17 cellular contexts compared by ENCODE assay signal in the genomic region with DNA sequence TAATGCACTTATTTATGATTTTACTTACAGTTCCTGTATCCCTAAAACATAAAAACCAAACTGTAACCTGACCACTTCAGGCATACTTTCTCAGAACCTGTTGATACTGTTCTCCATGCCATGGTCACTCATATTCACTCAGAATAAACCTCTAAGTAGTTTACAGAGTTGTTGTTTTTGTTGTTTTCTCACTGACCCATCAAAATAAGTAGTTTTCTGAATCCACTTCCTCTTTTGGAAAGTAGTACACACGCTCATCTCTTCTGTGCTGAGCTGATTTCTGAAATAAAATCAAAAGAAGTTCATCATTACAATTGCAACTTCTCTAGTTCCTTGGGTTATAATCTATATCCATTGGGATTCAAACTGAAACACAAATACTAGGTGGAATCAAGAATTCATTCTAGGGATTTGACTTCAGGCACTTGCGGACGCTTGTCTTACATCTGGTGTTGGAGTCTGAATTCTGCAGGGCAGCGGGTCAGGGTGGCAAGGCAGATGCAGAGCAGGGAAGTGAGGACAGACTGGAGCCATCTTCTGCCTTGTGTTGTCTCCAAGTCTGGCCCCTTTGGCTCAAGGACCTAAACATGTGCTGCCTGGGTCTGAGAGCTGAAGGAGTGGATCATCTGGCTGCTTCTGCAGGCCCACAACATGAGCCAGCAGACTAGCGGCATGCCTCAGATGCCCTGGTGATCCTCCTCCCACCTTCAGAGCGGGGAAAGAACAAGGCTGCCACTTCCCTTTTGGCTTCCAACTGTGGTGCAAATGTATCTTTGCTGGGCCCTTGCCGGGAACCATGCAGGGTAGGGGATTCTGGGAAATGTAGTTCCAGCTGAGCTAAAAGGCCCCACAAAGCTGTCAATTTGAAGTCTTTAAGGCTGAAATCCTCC.
DNase-seq lines count a peak whose midpoint lies in the region; ATAC-seq, FAIRE-seq and TF ChIP-seq lines count a peak whose summit lies in the region.
"Had no signal": no experiment of that assay in that cellular context is flagged by ENCODE, and none has a peak within 500 bp of the region (broad histone marks: within the 10 kb centered on the region; RNA-seq: fewer than 3 reads in every experiment).

No MANE protein-coding gene starts in this region.

- H3K36me3 ChIP-seq in mesenchymal stem cell (ENCODE audit: control insufficient read depth in 1 of 2, insufficient read depth in 2 of 2, low read depth in 1 of 2, low read length in 2 of 2) (no peaks in the 10 kb centered on the region), brain microvascular endothelial cell (replicated peaks) (no peaks in the 10 kb centered on the region)
- H3K36me3 ChIP-seq: BLaER1, tibial nerve had no signal

- no peak overlapping the region for H2AK5ac ChIP-seq in mesenchymal stem cell (ENCODE audit: low read length, severe bottlenecking)

- no peak overlapping the region for H3K4me2 ChIP-seq in mesenchymal stem cell (ENCODE audit: low read length, poor library complexity, severe bottlenecking)
- H3K4me2 ChIP-seq: BLaER1 had no signal

- peaks cover 9% of the 10 kb centered on the region for H3K36me3 Mint-ChIP-seq in activated T-helper 2 cell treated with anti-CD3 and anti-CD28 coated beads, Interferon-gamma antibody, Interleukin-2, Interleukin-4, amounts not matched to agents 10 μg/mL and 5 μg/mL and 100 μg/mL, durations not matched to agents 14 hours and 24 hours and 36 hours (ENCODE audit: low read depth)
- H3K36me3 Mint-ChIP-seq: activated naive CD8-positive, alpha-beta T cell treated with anti-CD3 and anti-CD28 coated beads for 36 hours had no signal

- H2BK5ac ChIP-seq in mesenchymal stem cell (ENCODE audit: low read depth, low read length, poor library complexity, severe bottlenecking), result no peak overlapping the region

- H2BK120ac ChIP-seq in mesenchymal stem cell (ENCODE audit: low read depth, low read length), result no peak overlapping the region

- H3K79me1 ChIP-seq in mesenchymal stem cell (replicated peaks; ENCODE audit: low read length, poor library complexity, severe bottlenecking), result no peaks in the 10 kb centered on the region

- H3K14ac ChIP-seq in mesenchymal stem cell (ENCODE audit: low read length in 2 of 2), result peak overlapping the region in 1 of 2 experiments; percentile 0

- 76% methylated on average over 5 of the region's 7 CpGs for WGBS in mesenchymal stem cell

- H3K27ac ChIP-seq in mesenchymal stem cell (ENCODE audit: low read length, poor library complexity, severe bottlenecking) (no peak overlapping the region), brain microvascular endothelial cell (no peak overlapping the region)
- H3K27ac ChIP-seq: BLaER1, tibial nerve had no signal

- peak overlapping the region in 1 of 2 experiments; percentile 35 for H3K4ac ChIP-seq in mesenchymal stem cell (ENCODE audit: low read depth in 1 of 2, low read length in 2 of 2)

- peak; percentile 31 for FAIRE-seq in GM18507 (lab: Jason Lieb, UNC)
- FAIRE-seq: RCC 7860 had no signal

- H3K9ac ChIP-seq in mesenchymal stem cell (ENCODE audit: low read length), result no peak overlapping the region
- H3K9ac ChIP-seq: BLaER1 had no signal

- peak overlapping the region in 1 of 2 experiments; percentile 84 for H2BK12ac ChIP-seq in mesenchymal stem cell (ENCODE audit: low read length in 2 of 2)

- H3K4me1 ChIP-seq in mesenchymal stem cell (ENCODE audit: control insufficient read depth, insufficient read depth, low read depth, low read length), result peaks cover 3% of the 10 kb centered on the region

- ATAC-seq in HG03045 (IDR thresholded peaks at IDR 0.05; ENCODE audit: unreplicated experiment), result no peak

- H3K4me3 ChIP-seq in mesenchymal stem cell (ENCODE audit: insufficient read depth in 1 of 2, low read depth in 1 of 2, low read length in 2 of 2) (no peak overlapping the region), brain microvascular endothelial cell (ENCODE audit: low read depth, low read length) (no peak overlapping the region)
- H3K4me3 ChIP-seq: BLaER1, tibial nerve had no signal

- no peak overlapping the region for H3K23ac ChIP-seq in mesenchymal stem cell (ENCODE audit: low read length in 2 of 2)

- in situ Hi-C loops in brain microvascular endothelial cell (cut with HindIII; ENCODE audit: low pct_ligation_motif_present, low sequenced_read_pairs), result no loop called here

- no peak overlapping the region for H2BK15ac ChIP-seq in mesenchymal stem cell (ENCODE audit: low read depth, poor library complexity, severe bottlenecking)

- DNase-seq in GM18507 (ENCODE audit: extremely low spot score, insufficient read length, low read depth) (no peak), NAMALWA (ENCODE audit: low spot score) (peak; percentile 15), mesenchymal stem cell (no peak), brain microvascular endothelial cell (no peak), head of caudate nucleus (no peak), DMS79 treated with DMSO at 0.1 percent for 48 hours (lab: John Stamatoyannopoulos, UW) (no peak)
- DNase-seq in activated T-helper 2 cell treated with anti-CD3 and anti-CD28 coated beads, Interferon-gamma antibody, Interleukin-2, Interleukin-4, amounts not matched to agents 10 μg/mL and 5 μg/mL and 100 μg/mL, durations not matched to agents 14 hours and 24 hours and 36 hours (ENCODE audit: low spot score), result no peak
- DNase-seq: activated CD4-positive, CD25-positive, alpha-beta regulatory T cell treated with anti-CD3 and anti-CD28 coated beads, Interleukin-2, amount 50 U/mL, for 72 hours; activated naive CD8-positive, alpha-beta T cell treated with anti-CD3 and anti-CD28 coated beads for 36 hours; EL; NCI-H1105 treated with DMSO at 0.1 percent for 48 hours; NCI-H345; retina had no signal

- H3K9me3 ChIP-seq in mesenchymal stem cell (ENCODE audit: control insufficient read depth, low read length), result no peaks in the 10 kb centered on the region
- H3K9me3 ChIP-seq: tibial nerve had no signal

- H3K18ac ChIP-seq in mesenchymal stem cell (ENCODE audit: low read depth in 1 of 2, low read length in 2 of 2), result peak overlapping the region in 1 of 2 experiments; percentile 44

- H3K9me3 Mint-ChIP-seq in activated T-helper 2 cell treated with anti-CD3 and anti-CD28 coated beads, Interferon-gamma antibody, Interleukin-2, Interleukin-4, amounts not matched to agents 10 μg/mL and 5 μg/mL and 100 μg/mL, durations not matched to agents 14 hours and 24 hours and 36 hours, result peaks cover 6% of the 10 kb centered on the region
- H3K9me3 Mint-ChIP-seq: activated naive CD8-positive, alpha-beta T cell treated with anti-CD3 and anti-CD28 coated beads for 36 hours had no signal

- no peaks in the 10 kb centered on the region for H3K27me3 Mint-ChIP-seq in activated T-helper 2 cell treated with anti-CD3 and anti-CD28 coated beads, Interferon-gamma antibody, Interleukin-2, Interleukin-4, amounts not matched to agents 10 μg/mL and 5 μg/mL and 100 μg/mL, durations not matched to agents 14 hours and 24 hours and 36 hours (ENCODE audit: low read depth)
- H3K27me3 Mint-ChIP-seq: activated naive CD8-positive, alpha-beta T cell treated with anti-CD3 and anti-CD28 coated beads for 36 hours had no signal

- H3K4me1 Mint-ChIP-seq in activated T-helper 2 cell treated with anti-CD3 and anti-CD28 coated beads, Interferon-gamma antibody, Interleukin-2, Interleukin-4, amounts not matched to agents 10 μg/mL and 5 μg/mL and 100 μg/mL, durations not matched to agents 14 hours and 24 hours and 36 hours (ENCODE audit: low read depth), result peaks cover 45% of the 10 kb centered on the region

- H3K4me3 Mint-ChIP-seq in activated T-helper 2 cell treated with anti-CD3 and anti-CD28 coated beads, Interferon-gamma antibody, Interleukin-2, Interleukin-4, amounts not matched to agents 10 μg/mL and 5 μg/mL and 100 μg/mL, durations not matched to agents 14 hours and 24 hours and 36 hours (ENCODE audit: low read depth), result no peak overlapping the region
- H3K4me3 Mint-ChIP-seq: activated naive CD8-positive, alpha-beta T cell treated with anti-CD3 and anti-CD28 coated beads for 36 hours had no signal

- H2AFZ ChIP-seq in mesenchymal stem cell (ENCODE audit: low read depth, low read length), result no peak overlapping the region

- intact Hi-C loops in activated T-helper 2 cell treated with anti-CD3 and anti-CD28 coated beads, Interferon-gamma antibody, Interleukin-2, Interleukin-4, amounts not matched to agents 10 μg/mL and 5 μg/mL and 100 μg/mL, durations not matched to agents 14 hours and 24 hours and 36 hours (cut with micrococcal nuclease), result no loop called here
- intact Hi-C loops in head of caudate nucleus (cut with DNase I), result no loop called here

- H3K27ac Mint-ChIP-seq in activated T-helper 2 cell treated with anti-CD3 and anti-CD28 coated beads, Interferon-gamma antibody, Interleukin-2, Interleukin-4, amounts not matched to agents 10 μg/mL and 5 μg/mL and 100 μg/mL, durations not matched to agents 14 hours and 24 hours and 36 hours, result peak overlapping the region; percentile 36
- H3K27ac Mint-ChIP-seq: activated naive CD8-positive, alpha-beta T cell treated with anti-CD3 and anti-CD28 coated beads for 36 hours had no signal

- H3K27me3 ChIP-seq in mesenchymal stem cell (ENCODE audit: control insufficient read depth in 1 of 2, insufficient read depth in 1 of 2, low read length in 2 of 2) (no peaks in the 10 kb centered on the region), brain microvascular endothelial cell (replicated peaks) (no peaks in the 10 kb centered on the region)
- H3K27me3 ChIP-seq: BLaER1, tibial nerve had no signal

- TF ChIP-seq CTCF in brain microvascular endothelial cell (IDR thresholded peaks at IDR 0.05; ENCODE audit: low read depth, low read length, missing control alignments), result no peak

- peak overlapping the region; percentile 67 for H4K91ac ChIP-seq in mesenchymal stem cell (ENCODE audit: low read length)

- H4K8ac ChIP-seq in mesenchymal stem cell (ENCODE audit: low read length), result peak overlapping the region; percentile 4
